1 cellular context compared by ENCODE assay signal in the genomic region with DNA sequence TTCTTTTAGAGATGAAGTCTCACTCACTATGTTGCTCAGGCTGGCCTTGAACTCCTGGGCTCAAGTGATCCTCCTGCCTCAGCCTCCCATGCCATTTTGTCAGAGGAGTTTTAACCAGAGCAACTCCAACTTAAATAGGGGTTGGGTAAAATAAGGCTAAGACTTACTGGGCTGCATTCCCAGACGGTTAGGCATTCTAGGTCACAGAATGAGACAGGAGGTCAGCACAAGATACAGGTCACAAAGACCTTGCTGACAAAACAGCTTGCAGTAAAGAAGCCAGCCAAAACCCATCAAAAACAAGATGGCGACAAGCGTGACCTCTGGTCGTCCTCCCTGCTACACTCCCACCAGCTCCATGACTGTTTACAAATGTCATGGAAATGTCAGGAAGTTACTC.
TF ChIP-seq lines count a peak whose summit lies in the region.

No MANE protein-coding gene starts in this region.

TF ChIP-seq in K562, 482 proteins besides CTCF, POLR2A, EP300 and RAD21:
- TF ChIP-seq NFATC3 (IDR thresholded peaks at IDR 0.05) (no peak), CCAR2 (IDR thresholded peaks at IDR 0.05; ENCODE audit: low read depth, low read length) (no peak), SRSF1 (IDR thresholded peaks at IDR 0.05; ENCODE audit: low read depth, low read length) (no peak), CHCHD3 (CRISPR knock-in tag; IDR thresholded peaks at IDR 0.05) (no peak), YY1 (IDR thresholded peaks at IDR 0.05; ENCODE audit: borderline replicate concordance in 1 of 3, control insufficient read depth in 1 of 3, extremely low read depth in 1 of 3, insufficient read depth in 3 of 3, insufficient read length in 1 of 3, insufficient replicate concordance in 2 of 3, low read depth in 1 of 3, low read length in 2 of 3) (peak in 1 of 3 experiments; percentile 72)
